ENCODE assay signal across 22 cellular contexts in genomic region chr5:75848077-75848476, GRCh38.
"Had no signal": no experiment of that assay in that cellular context is flagged by ENCODE, and none has a peak within 500 bp of the region (broad histone marks: within the 10 kb centered on the region; RNA-seq: fewer than 3 reads in every experiment).

No MANE protein-coding gene starts in this region.

- H3K4me1 Mint-ChIP-seq: activated naive CD8-positive, alpha-beta T cell treated with anti-CD3 and anti-CD28 coated beads for 36 hours; nephron progenitor cell had no signal

- H3K4me1 ChIP-seq: left lung, parathyroid adenoma, transverse colon had no signal

- ATAC-seq: esophagus mucosa, left lung, right cardiac atrium had no signal

- H3K9me3 Mint-ChIP-seq: activated naive CD8-positive, alpha-beta T cell treated with anti-CD3 and anti-CD28 coated beads for 36 hours; activated T-helper 2 cell treated with anti-CD3 and anti-CD28 coated beads, Interferon-gamma antibody, Interleukin-2, Interleukin-4, amounts not matched to agents 10 μg/mL and 5 μg/mL and 100 μg/mL, durations not matched to agents 14 hours and 24 hours and 36 hours; nephron progenitor cell had no signal

- H3K27ac ChIP-seq: left lung, parathyroid adenoma, skin epidermis, stomach, transverse colon, WERI-Rb-1 had no signal

- H3K4me3 ChIP-seq: left lung, skin epidermis, stomach, transverse colon had no signal

- H3K36me3 Mint-ChIP-seq: activated naive CD8-positive, alpha-beta T cell treated with anti-CD3 and anti-CD28 coated beads for 36 hours had no signal

- H3K36me3 ChIP-seq: left lung, stomach, transverse colon, WERI-Rb-1 had no signal

- H3K27ac Mint-ChIP-seq: activated naive CD8-positive, alpha-beta T cell treated with anti-CD3 and anti-CD28 coated beads for 36 hours; activated T-helper 2 cell treated with anti-CD3 and anti-CD28 coated beads, Interferon-gamma antibody, Interleukin-2, Interleukin-4, amounts not matched to agents 10 μg/mL and 5 μg/mL and 100 μg/mL, durations not matched to agents 14 hours and 24 hours and 36 hours; nephron progenitor cell had no signal

- H3K9ac ChIP-seq: parathyroid adenoma had no signal

- H3K27me3 ChIP-seq: left lung, stomach, transverse colon had no signal

- H2AFZ ChIP-seq: parathyroid adenoma had no signal

- H3K79me2 ChIP-seq: parathyroid adenoma had no signal

- H3K9me3 ChIP-seq: left lung, stomach, transverse colon had no signal

- H3K4me3 Mint-ChIP-seq: activated naive CD8-positive, alpha-beta T cell treated with anti-CD3 and anti-CD28 coated beads for 36 hours; nephron progenitor cell had no signal

- DNase-seq: activated CD4-positive, alpha-beta T cell treated with anti-CD3 and anti-CD28 coated beads for 1 hour; activated CD4-positive, alpha-beta T cell treated with anti-CD3 and anti-CD28 coated beads, Interleukin-2, amount 50 U/mL, for 1 hour; activated naive CD4-positive, alpha-beta T cell treated with Interleukin-2 at 50 U/mL for 16 hours; activated naive CD8-positive, alpha-beta T cell treated with anti-CD3 and anti-CD28 coated beads for 36 hours; activated T-cell treated with anti-CD3 and anti-CD28 coated beads, Interleukin-2, amount 50 U/mL, for 1 hour; central memory CD4-positive, alpha-beta T cell; effector memory CD4-positive, alpha-beta T cell; glutamatergic neuron; hippocampal formation; kidney glomerular epithelial cell; left lung; mammary epithelial cell; nephron progenitor cell; right cardiac atrium; stimulated activated CD4-positive, alpha-beta T cell treated with anti-CD3 and anti-CD28 coated beads, Interleukin-1b, Interleukin-23, amount 100 ng/mL, for 48 hours; stomach; transverse colon; WERI-Rb-1 had no signal
